Comparison of ENCODE assay signal across 8 cellular contexts in the genomic region with DNA sequence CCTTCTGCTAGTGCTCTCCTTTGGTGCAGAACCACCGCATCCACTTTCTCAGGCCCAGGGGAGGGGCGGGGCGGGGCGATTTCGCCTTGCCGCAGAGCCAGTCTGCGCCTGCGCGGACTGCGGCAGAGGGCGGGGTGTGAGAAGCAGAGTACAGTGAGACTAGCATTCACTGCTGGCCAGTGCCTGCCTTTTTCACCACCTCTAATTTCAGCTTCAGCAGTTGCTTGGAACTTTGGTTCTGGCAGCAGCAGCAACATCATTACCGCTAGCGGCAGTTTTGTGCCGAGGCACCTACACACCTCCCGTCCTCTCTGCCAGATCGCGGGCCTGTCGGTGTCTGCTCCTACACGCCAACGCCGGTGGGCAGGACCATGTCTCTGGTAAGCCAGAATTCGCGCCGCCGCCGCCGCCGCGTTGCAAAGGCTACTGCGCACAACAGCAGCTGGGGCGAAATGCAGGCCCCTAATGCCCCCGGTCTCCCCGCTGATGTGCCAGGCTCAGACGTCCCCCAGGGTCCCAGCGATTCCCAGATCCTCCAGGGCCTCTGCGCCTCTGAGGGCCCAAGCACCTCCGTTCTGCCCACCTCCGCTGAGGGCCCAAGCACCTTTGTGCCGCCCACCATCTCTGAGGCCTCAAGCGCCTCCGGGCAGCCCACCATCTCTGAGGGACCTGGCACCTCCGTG. TPM values are rescaled to one million over a fixed set of nuclear protein-coding genes. Genes with fewer than 3 reads are reported as not detected.
DNase-seq lines count a peak whose midpoint lies in the region; ATAC-seq and TF ChIP-seq lines count a peak whose summit lies in the region.

TSS of gene MAGEE1 (plus strand) at position 151 of the 683 bp plus-strand sequence. CDS start at position 372, 221 bp downstream.

- H3K36me3 ChIP-seq in OCI-LY3 (replicated peaks; ENCODE audit: low read depth, low read length) (no peaks in the 10 kb centered on the region), neural progenitor cell (no peaks in the 10 kb centered on the region), stomach smooth muscle (ENCODE audit: control insufficient read depth in 2 of 2, insufficient read depth in 2 of 2, low read length in 2 of 2) (no peaks in the 10 kb centered on the region)

- H3K4me1 Mint-ChIP-seq in neural progenitor cell: no peaks in the 10 kb centered on the region

- H3K27ac Mint-ChIP-seq in neural progenitor cell: no peak within 1 kb of the TSS

- H2AFZ ChIP-seq in OCI-LY3 (ENCODE audit: low read depth, low read length) (peak within 1 kb of the TSS; percentile 27; the same call in 1 of the 2 replicates), neural progenitor cell (replicated peaks) (peak within 1 kb of the TSS; percentile 76)

- H3K27me3 ChIP-seq in OCI-LY3 (ENCODE audit: low read depth, low read length) (no peaks in the 10 kb centered on the region), foreskin keratinocyte (no peaks in the 10 kb centered on the region), neural progenitor cell (no peaks in the 10 kb centered on the region), stomach smooth muscle (ENCODE audit: control insufficient read depth in 1 of 2, insufficient read depth in 2 of 2, low read length in 2 of 2) (peaks cover 0 to 3% of the 10 kb centered on the region in 2 donors)

- H3K9me3 ChIP-seq in OCI-LY3 (ENCODE audit: insufficient read depth, low read length): no peaks in the 10 kb centered on the region
- H3K9me3 ChIP-seq in neural progenitor cell (ENCODE audit: low read depth): no peaks in the 10 kb centered on the region
- no peaks in the 10 kb centered on the region for H3K9me3 ChIP-seq in stomach smooth muscle (ENCODE audit: control insufficient read depth in 2 of 2, low read length in 2 of 2)

- H3K79me2 ChIP-seq in OCI-LY3 (ENCODE audit: low read length): no peaks in the 10 kb centered on the region
- no peaks in the 10 kb centered on the region for H3K79me2 ChIP-seq in neural progenitor cell (ENCODE audit: low read depth)

- H4K20me1 ChIP-seq in OCI-LY3 (ENCODE audit: insufficient read depth, low read length) (no peaks in the 10 kb centered on the region), neural progenitor cell (ENCODE audit: low read depth) (no peaks in the 10 kb centered on the region)

- TF ChIP-seq CTCF in OCI-LY3 (IDR thresholded peaks at IDR 0.05; ENCODE audit: low read depth, low read length) (no peak), foreskin keratinocyte (conservative IDR thresholded peaks at IDR 0.05) (no peak), neural progenitor cell (IDR thresholded peaks at IDR 0.05) (no peak)

- H3K4me1 ChIP-seq in OCI-LY3 (ENCODE audit: low read length): peaks cover 9% of the 10 kb centered on the region
- H3K4me1 ChIP-seq in foreskin keratinocyte: no peaks in the 10 kb centered on the region
- peaks cover 4% of the 10 kb centered on the region for H3K4me1 ChIP-seq in neural progenitor cell
- peaks cover 4% of the 10 kb centered on the region for H3K4me1 ChIP-seq in stomach smooth muscle (ENCODE audit: control insufficient read depth, insufficient read depth, low read length)

- H3K4me3 Mint-ChIP-seq in neural progenitor cell: peak within 1 kb of the TSS; percentile 89

- peak; percentile 76 for DNase-seq in CD1c-positive myeloid dendritic cell (ENCODE audit: extremely low spot score)
- peak; percentile 64 for DNase-seq in activated gamma-delta T cell (lab: John Stamatoyannopoulos, UW)
- peak; percentile 19 to 45 for DNase-seq in foreskin keratinocyte
- peak; percentile 85 for DNase-seq in neural progenitor cell (ENCODE audit: low spot score)

- H3K27ac ChIP-seq in OCI-LY3 (ENCODE audit: low read length) (no peak within 1 kb of the TSS), foreskin keratinocyte (peak within 1 kb of the TSS; percentile 57), neural progenitor cell (no peak within 1 kb of the TSS), stomach smooth muscle (ENCODE audit: low read length) (no peak within 1 kb of the TSS)

- H3K9me3 Mint-ChIP-seq in neural progenitor cell: peaks cover 5% of the 10 kb centered on the region

- no peaks in the 10 kb centered on the region for H3F3A ChIP-seq in neural progenitor cell (ENCODE audit: low read depth)

- H3K27me3 Mint-ChIP-seq in neural progenitor cell (ENCODE audit: insufficient read depth, low read depth): no peaks in the 10 kb centered on the region

- H3K9ac ChIP-seq in OCI-LY3 (ENCODE audit: low read length) (peak within 1 kb of the TSS; percentile 70), neural progenitor cell (peak within 1 kb of the TSS; percentile 27), stomach smooth muscle (ENCODE audit: low read length in 2 of 2) (peak within 1 kb of the TSS; percentile 51 to 58)

- H3K4me3 ChIP-seq in OCI-LY3 (ENCODE audit: low read length): peak within 1 kb of the TSS; percentile 75
- peak within 1 kb of the TSS; percentile 65 for H3K4me3 ChIP-seq in neural progenitor cell
- peak within 1 kb of the TSS; percentile 77 to 81 for H3K4me3 ChIP-seq in stomach smooth muscle (ENCODE audit: low read length in 2 of 2)

- H3K4me2 ChIP-seq in OCI-LY3 (ENCODE audit: low read length) (peak within 1 kb of the TSS; percentile 82), neural progenitor cell (peak within 1 kb of the TSS; percentile 79)

- peaks cover 6% of the 10 kb centered on the region for H3K36me3 Mint-ChIP-seq in neural progenitor cell

- peak; percentile 96 for ATAC-seq in GM19455 (IDR thresholded peaks at IDR 0.05; ENCODE audit: unreplicated experiment)
- peak; percentile 74 for ATAC-seq in HG03575 (IDR thresholded peaks at IDR 0.05; ENCODE audit: extremely low read depth, insufficient number of reproducible peaks, low FRiP score, unreplicated experiment)
- ATAC-seq in foreskin keratinocyte: peak; percentile 89

RNA-seq across cellular contexts. Expression of gene MAGEE1, which starts in this region (rescaled TPM):
- 3.6 and 3.8 TPM in 2 replicates for total RNA-seq in foreskin keratinocyte
- 1.9 and 2.5 TPM in 2 replicates for polyA plus RNA-seq in foreskin keratinocyte
- total RNA-seq in neural progenitor cell (ENCODE audit: low replicate concordance): 3.6 and 6.3 TPM in 2 replicates

Comparison
In these comparisons a context has a peak if more than half of its experiments do, and no peak if none do; other contexts are left out.
1. DNase-seq: peak in every context shown above with its lines; median percentile 85 in neural progenitor cell; 76 in CD1c-positive myeloid dendritic cell; 64 in activated gamma-delta T cell; 32 in foreskin keratinocyte.